In the genomic region with DNA sequence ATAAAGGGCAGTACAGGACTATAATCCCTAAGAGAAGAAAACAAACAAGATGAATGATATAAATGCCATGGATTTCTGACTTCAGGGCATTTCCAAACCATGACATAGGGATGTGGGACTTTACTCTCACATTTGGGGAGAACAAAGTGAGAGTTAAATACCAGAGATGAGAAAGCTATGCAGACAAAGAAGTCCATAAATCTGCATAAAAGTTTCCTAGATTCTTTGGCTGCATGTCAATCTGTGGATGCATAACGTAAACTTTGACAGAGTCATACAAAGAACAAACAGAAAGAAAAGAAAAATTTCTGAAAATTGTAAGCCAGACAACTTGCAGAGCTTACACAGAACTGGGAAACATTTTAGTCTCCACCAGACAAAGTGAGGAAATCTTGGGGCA, we compare ENCODE assay signal across 1 cellular context.
TF ChIP-seq lines count a peak whose summit lies in the region.

No MANE protein-coding gene starts in this region.

TF ChIP-seq in IMR-90, 13 proteins besides CTCF, POLR2A, EP300 and RAD21 (continued from another document):
- no peak for TF ChIP-seq RFX5 (IDR thresholded peaks at IDR 0.05; ENCODE audit: low read depth, low read length)
- TF ChIP-seq BHLHE40 (IDR thresholded peaks at IDR 0.05; ENCODE audit: low read depth, low read length): no peak
- no peak for TF ChIP-seq MAZ (IDR thresholded peaks at IDR 0.05; ENCODE audit: borderline replicate concordance, low read depth, low read length)
- TF ChIP-seq CHD1 (IDR thresholded peaks at IDR 0.05; ENCODE audit: low read depth, low read length): no peak
- no peak for TF ChIP-seq RCOR1 (IDR thresholded peaks at IDR 0.05; ENCODE audit: insufficient replicate concordance, low read length)
